Comparison of ENCODE assay signal across 1 cellular context in the genomic region with DNA sequence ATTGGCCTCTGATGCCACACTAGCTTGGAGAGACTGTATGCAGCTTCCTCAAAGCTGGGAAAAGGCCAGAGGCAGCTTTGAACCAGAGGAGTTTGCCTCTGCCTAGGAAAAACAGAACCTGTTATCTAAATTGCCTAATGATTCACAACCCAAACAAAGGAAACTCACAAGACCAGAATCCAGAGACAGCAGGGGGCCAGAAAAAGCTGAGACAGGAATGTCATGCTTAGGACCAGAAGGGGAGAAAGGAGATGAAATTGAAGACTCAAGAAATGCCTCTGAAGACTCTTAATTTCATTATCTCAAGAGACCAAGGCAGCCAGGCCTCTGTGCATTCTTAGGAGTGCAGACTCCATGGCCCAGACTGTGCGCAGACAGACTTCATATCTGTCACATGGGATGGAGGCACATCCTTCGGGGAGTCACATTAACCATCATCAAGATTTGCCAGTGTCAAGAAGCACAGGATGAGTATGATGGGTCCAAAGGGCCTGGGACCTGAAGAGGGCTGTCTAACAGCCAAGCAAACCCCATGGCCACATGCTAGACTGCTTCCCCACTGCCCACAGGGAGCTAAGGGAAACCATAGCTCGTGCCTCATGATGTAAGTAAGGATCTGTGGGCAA.
TF ChIP-seq lines count a peak whose summit lies in the region.

No MANE protein-coding gene starts in this region.

TF ChIP-seq in HEK293, 187 proteins besides CTCF, POLR2A, EP300 and RAD21 (continued from another document and continues in another):
- TF ChIP-seq, protein P1, sequence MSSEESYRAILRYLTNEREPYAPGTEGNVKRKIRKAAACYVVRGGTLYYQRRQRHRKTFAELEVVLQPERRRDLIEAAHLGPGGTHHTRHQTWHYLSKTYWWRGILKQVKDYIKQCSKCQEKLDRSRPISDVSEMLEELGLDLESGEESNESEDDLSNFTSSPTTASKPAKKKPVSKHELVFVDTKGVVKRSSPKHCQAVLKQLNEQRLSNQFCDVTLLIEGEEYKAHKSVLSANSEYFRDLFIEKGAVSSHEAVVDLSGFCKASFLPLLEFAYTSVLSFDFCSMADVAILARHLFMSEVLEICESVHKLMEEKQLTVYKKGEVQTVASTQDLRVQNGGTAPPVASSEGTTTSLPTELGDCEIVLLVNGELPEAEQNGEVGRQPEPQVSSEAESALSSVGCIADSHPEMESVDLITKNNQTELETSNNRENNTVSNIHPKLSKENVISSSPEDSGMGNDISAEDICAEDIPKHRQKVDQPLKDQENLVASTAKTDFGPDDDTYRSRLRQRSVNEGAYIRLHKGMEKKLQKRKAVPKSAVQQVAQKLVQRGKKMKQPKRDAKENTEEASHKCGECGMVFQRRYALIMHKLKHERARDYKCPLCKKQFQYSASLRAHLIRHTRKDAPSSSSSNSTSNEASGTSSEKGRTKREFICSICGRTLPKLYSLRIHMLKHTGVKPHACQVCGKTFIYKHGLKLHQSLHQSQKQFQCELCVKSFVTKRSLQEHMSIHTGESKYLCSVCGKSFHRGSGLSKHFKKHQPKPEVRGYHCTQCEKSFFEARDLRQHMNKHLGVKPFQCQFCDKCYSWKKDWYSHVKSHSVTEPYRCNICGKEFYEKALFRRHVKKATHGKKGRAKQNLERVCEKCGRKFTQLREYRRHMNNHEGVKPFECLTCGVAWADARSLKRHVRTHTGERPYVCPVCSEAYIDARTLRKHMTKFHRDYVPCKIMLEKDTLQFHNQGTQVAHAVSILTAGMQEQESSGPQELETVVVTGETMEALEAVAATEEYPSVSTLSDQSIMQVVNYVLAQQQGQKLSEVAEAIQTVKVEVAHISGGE (tag by site-specific recombination; conservative IDR thresholded peaks at IDR 0.05; ENCODE audit: low read depth), result no peak
- peak; percentile 67 for TF ChIP-seq ZBTB17 (tag by site-specific recombination; IDR thresholded peaks at IDR 0.05)
- peak; percentile 84 for TF ChIP-seq ZNF600 (tag by site-specific recombination; IDR thresholded peaks at IDR 0.05)
- no peak for TF ChIP-seq SALL2 (tag by site-specific recombination; IDR thresholded peaks at IDR 0.05; ENCODE audit: borderline replicate concordance)
- no peak for TF ChIP-seq ZNF157 (tag by site-specific recombination; IDR thresholded peaks at IDR 0.05)
- no peak for TF ChIP-seq ZFP41 (tag by site-specific recombination; IDR thresholded peaks at IDR 0.05; ENCODE audit: borderline replicate concordance)
- no peak for TF ChIP-seq KLF10 (tag by site-specific recombination; IDR thresholded peaks at IDR 0.05)
- TF ChIP-seq, protein P2, sequence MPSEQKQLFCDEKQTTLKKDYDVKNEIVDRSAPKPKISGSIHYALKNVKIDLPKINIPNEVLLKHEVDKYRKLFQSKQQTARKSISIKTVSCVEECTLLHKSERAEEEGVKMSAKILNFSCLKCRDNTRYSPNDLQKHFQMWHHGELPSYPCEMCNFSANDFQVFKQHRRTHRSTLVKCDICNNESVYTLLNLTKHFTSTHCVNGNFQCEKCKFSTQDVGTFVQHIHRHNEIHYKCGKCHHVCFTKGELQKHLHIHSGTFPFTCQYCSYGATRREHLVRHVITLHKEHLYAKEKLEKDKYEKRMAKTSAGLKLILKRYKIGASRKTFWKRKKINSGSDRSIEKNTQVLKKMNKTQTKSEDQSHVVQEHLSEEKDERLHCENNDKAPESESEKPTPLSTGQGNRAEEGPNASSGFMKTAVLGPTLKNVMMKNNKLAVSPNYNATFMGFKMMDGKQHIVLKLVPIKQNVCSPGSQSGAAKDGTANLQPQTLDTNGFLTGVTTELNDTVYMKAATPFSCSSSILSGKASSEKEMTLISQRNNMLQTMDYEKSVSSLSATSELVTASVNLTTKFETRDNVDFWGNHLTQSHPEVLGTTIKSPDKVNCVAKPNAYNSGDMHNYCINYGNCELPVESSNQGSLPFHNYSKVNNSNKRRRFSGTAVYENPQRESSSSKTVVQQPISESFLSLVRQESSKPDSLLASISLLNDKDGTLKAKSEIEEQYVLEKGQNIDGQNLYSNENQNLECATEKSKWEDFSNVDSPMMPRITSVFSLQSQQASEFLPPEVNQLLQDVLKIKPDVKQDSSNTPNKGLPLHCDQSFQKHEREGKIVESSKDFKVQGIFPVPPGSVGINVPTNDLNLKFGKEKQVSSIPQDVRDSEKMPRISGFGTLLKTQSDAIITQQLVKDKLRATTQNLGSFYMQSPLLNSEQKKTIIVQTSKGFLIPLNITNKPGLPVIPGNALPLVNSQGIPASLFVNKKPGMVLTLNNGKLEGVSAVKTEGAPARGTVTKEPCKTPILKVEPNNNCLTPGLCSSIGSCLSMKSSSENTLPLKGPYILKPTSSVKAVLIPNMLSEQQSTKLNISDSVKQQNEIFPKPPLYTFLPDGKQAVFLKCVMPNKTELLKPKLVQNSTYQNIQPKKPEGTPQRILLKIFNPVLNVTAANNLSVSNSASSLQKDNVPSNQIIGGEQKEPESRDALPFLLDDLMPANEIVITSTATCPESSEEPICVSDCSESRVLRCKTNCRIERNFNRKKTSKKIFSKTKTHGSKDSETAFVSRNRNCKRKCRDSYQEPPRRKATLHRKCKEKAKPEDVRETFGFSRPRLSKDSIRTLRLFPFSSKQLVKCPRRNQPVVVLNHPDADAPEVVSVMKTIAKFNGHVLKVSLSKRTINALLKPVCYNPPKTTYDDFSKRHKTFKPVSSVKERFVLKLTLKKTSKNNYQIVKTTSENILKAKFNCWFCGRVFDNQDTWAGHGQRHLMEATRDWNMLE (tag by site-specific recombination; conservative IDR thresholded peaks at IDR 0.05; ENCODE audit: low read depth), result no peak; the same call in 1 of the 2 replicates
- TF ChIP-seq, protein P3, sequence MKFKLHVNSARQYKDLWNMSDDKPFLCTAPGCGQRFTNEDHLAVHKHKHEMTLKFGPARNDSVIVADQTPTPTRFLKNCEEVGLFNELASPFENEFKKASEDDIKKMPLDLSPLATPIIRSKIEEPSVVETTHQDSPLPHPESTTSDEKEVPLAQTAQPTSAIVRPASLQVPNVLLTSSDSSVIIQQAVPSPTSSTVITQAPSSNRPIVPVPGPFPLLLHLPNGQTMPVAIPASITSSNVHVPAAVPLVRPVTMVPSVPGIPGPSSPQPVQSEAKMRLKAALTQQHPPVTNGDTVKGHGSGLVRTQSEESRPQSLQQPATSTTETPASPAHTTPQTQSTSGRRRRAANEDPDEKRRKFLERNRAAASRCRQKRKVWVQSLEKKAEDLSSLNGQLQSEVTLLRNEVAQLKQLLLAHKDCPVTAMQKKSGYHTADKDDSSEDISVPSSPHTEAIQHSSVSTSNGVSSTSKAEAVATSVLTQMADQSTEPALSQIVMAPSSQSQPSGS (tag by site-specific recombination; IDR thresholded peaks at IDR 0.05; ENCODE audit: low read depth), result no peak
- TF ChIP-seq MYNN (tag by site-specific recombination; IDR thresholded peaks at IDR 0.05; ENCODE audit: borderline replicate concordance), result 0 out of 2 replicates have a peak, but pooled peaks have one; percentile 76
- TF ChIP-seq ZNF311 (tag by site-specific recombination; IDR thresholded peaks at IDR 0.05; ENCODE audit: borderline replicate concordance), result no peak
- TF ChIP-seq, protein P4, sequence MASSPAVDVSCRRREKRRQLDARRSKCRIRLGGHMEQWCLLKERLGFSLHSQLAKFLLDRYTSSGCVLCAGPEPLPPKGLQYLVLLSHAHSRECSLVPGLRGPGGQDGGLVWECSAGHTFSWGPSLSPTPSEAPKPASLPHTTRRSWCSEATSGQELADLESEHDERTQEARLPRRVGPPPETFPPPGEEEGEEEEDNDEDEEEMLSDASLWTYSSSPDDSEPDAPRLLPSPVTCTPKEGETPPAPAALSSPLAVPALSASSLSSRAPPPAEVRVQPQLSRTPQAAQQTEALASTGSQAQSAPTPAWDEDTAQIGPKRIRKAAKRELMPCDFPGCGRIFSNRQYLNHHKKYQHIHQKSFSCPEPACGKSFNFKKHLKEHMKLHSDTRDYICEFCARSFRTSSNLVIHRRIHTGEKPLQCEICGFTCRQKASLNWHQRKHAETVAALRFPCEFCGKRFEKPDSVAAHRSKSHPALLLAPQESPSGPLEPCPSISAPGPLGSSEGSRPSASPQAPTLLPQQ (tag by site-specific recombination; IDR thresholded peaks at IDR 0.05), result peak; percentile 60; the same call in 1 of the 2 replicates
- TF ChIP-seq ZNF548 (tag by site-specific recombination; IDR thresholded peaks at IDR 0.05), result no peak
- TF ChIP-seq, protein P5, sequence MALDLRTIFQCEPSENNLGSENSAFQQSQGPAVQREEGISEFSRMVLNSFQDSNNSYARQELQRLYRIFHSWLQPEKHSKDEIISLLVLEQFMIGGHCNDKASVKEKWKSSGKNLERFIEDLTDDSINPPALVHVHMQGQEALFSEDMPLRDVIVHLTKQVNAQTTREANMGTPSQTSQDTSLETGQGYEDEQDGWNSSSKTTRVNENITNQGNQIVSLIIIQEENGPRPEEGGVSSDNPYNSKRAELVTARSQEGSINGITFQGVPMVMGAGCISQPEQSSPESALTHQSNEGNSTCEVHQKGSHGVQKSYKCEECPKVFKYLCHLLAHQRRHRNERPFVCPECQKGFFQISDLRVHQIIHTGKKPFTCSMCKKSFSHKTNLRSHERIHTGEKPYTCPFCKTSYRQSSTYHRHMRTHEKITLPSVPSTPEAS (tag by site-specific recombination; IDR thresholded peaks at IDR 0.05), result no peak
- TF ChIP-seq, protein P6, sequence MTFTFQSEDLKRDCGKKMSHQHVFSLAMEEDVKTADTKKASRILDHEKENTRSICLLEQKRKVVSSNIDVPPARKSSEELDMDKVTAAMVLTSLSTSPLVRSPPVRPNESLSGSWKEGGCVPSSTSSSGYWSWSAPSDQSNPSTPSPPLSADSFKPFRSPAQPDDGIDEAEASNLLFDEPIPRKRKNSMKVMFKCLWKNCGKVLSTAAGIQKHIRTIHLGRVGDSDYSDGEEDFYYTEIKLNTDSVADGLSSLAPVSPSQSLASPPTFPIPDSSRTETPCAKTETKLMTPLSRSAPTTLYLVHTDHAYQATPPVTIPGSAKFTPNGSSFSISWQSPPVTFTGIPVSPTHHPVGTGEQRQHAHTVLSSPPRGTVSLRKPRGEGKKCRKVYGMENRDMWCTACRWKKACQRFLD (tag by site-specific recombination; IDR thresholded peaks at IDR 0.05), result no peak
- no peak for TF ChIP-seq ZFHX2 (tag by site-specific recombination; conservative IDR thresholded peaks at IDR 0.05)
- TF ChIP-seq, protein P7, sequence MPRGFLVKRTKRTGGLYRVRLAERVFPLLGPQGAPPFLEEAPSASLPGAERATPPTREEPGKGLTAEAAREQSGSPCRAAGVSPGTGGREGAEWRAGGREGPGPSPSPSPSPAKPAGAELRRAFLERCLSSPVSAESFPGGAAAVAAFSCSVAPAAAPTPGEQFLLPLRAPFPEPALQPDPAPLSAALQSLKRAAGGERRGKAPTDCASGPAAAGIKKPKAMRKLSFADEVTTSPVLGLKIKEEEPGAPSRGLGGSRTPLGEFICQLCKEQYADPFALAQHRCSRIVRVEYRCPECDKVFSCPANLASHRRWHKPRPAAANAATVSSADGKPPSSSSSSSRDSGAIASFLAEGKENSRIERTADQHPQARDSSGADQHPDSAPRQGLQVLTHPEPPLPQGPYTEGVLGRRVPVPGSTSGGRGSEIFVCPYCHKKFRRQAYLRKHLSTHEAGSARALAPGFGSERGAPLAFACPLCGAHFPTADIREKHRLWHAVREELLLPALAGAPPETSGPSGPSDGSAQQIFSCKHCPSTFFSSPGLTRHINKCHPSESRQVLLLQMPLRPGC (tag by site-specific recombination; IDR thresholded peaks at IDR 0.05), result peak; percentile 84
- no peak for TF ChIP-seq YY1 (tag by site-specific recombination; IDR thresholded peaks at IDR 0.05)
- TF ChIP-seq ZNF146 (tag by site-specific recombination; IDR thresholded peaks at IDR 0.05), result 0 out of 2 replicates have a peak, but pooled peaks have one; percentile 26
- no peak for TF ChIP-seq ZBTB48 (tag by site-specific recombination; IDR thresholded peaks at IDR 0.05)
- TF ChIP-seq ZNF510 (tag by site-specific recombination; IDR thresholded peaks at IDR 0.05; ENCODE audit: insufficient replicate concordance), result no peak
- TF ChIP-seq, protein P8, sequence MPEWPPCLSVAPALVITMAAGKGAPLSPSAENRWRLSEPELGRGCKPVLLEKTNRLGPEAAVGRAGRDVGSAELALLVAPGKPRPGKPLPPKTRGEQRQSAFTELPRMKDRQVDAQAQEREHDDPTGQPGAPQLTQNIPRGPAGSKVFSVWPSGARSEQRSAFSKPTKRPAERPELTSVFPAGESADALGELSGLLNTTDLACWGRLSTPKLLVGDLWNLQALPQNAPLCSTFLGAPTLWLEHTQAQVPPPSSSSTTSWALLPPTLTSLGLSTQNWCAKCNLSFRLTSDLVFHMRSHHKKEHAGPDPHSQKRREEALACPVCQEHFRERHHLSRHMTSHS (tag by site-specific recombination; IDR thresholded peaks at IDR 0.05), result no peak
- peak; percentile 46; the same call in 1 of the 2 replicates for TF ChIP-seq ZNF24 (tag by site-specific recombination; IDR thresholded peaks at IDR 0.05)
- no peak for TF ChIP-seq ZNF133 (tag by site-specific recombination; IDR thresholded peaks at IDR 0.05)
- peak; percentile 86 for TF ChIP-seq ZNF335 (tag by site-specific recombination; conservative IDR thresholded peaks at IDR 0.05)
- TF ChIP-seq, protein P9, sequence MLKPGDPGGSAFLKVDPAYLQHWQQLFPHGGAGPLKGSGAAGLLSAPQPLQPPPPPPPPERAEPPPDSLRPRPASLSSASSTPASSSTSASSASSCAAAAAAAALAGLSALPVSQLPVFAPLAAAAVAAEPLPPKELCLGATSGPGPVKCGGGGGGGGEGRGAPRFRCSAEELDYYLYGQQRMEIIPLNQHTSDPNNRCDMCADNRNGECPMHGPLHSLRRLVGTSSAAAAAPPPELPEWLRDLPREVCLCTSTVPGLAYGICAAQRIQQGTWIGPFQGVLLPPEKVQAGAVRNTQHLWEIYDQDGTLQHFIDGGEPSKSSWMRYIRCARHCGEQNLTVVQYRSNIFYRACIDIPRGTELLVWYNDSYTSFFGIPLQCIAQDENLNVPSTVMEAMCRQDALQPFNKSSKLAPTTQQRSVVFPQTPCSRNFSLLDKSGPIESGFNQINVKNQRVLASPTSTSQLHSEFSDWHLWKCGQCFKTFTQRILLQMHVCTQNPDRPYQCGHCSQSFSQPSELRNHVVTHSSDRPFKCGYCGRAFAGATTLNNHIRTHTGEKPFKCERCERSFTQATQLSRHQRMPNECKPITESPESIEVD (tag by site-specific recombination; IDR thresholded peaks at IDR 0.05), result peak; percentile 94
- peak; percentile 76 for TF ChIP-seq ZNF366 (tag by site-specific recombination; conservative IDR thresholded peaks at IDR 0.05)
- TF ChIP-seq, protein P10, sequence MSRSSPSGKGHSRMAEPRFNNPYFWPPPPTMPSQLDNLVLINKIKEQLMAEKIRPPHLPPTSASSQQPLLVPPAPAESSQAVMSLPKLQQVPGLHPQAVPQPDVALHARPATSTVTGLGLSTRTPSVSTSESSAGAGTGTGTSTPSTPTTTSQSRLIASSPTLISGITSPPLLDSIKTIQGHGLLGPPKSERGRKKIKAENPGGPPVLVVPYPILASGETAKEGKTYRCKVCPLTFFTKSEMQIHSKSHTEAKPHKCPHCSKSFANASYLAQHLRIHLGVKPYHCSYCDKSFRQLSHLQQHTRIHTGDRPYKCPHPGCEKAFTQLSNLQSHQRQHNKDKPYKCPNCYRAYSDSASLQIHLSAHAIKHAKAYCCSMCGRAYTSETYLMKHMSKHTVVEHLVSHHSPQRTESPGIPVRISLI (tag by site-specific recombination; IDR thresholded peaks at IDR 0.05), result peak; percentile 71
- TF ChIP-seq ZBTB21 (tag by site-specific recombination; IDR thresholded peaks at IDR 0.05), result peak; percentile 54; the same call in 1 of the 2 replicates
- TF ChIP-seq, protein P11, sequence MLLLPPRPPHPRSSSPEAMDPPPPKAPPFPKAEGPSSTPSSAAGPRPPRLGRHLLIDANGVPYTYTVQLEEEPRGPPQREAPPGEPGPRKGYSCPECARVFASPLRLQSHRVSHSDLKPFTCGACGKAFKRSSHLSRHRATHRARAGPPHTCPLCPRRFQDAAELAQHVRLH (tag by site-specific recombination; IDR thresholded peaks at IDR 0.05), result peak; percentile 74; the same call in 1 of the 2 replicates
- TF ChIP-seq ZNF23 (tag by site-specific recombination; IDR thresholded peaks at IDR 0.05; ENCODE audit: borderline replicate concordance), result no peak
- peak; percentile 63 for TF ChIP-seq KLF8 (tag by site-specific recombination; IDR thresholded peaks at IDR 0.05)
- peak; percentile 47; the same call in 1 of the 2 replicates for TF ChIP-seq ZEB2 (tag by site-specific recombination; IDR thresholded peaks at IDR 0.05)
- 0 out of 2 replicates have a peak, but pooled peaks have one; percentile 11 for TF ChIP-seq GFI1B (tag by site-specific recombination; IDR thresholded peaks at IDR 0.05)
